In the genomic region with DNA sequence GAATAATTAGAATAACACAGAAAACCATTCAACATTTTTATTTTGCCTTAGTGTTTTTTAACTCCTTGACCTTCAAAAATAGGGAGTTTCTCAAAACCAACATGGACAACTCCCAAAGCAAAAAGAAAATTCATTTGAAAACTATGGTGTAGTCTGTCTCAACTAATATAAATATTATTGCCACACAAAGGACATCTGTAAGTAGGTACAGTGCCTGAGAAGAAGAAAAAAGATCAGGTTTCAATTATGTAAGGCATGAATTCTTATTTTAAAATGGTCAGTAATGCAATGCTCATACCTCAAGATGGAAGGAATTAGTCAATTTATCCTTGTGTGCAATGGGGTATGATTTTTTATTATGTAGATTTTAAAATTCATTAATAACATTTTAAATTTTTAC, we compare ENCODE assay signal across 1 cellular context.
TF ChIP-seq lines count a peak whose summit lies in the region.

No MANE protein-coding gene starts in this region.

TF ChIP-seq in GM23338, 12 proteins besides CTCF, POLR2A, EP300 and RAD21 (continued from another document):
- TF ChIP-seq, protein P1, sequence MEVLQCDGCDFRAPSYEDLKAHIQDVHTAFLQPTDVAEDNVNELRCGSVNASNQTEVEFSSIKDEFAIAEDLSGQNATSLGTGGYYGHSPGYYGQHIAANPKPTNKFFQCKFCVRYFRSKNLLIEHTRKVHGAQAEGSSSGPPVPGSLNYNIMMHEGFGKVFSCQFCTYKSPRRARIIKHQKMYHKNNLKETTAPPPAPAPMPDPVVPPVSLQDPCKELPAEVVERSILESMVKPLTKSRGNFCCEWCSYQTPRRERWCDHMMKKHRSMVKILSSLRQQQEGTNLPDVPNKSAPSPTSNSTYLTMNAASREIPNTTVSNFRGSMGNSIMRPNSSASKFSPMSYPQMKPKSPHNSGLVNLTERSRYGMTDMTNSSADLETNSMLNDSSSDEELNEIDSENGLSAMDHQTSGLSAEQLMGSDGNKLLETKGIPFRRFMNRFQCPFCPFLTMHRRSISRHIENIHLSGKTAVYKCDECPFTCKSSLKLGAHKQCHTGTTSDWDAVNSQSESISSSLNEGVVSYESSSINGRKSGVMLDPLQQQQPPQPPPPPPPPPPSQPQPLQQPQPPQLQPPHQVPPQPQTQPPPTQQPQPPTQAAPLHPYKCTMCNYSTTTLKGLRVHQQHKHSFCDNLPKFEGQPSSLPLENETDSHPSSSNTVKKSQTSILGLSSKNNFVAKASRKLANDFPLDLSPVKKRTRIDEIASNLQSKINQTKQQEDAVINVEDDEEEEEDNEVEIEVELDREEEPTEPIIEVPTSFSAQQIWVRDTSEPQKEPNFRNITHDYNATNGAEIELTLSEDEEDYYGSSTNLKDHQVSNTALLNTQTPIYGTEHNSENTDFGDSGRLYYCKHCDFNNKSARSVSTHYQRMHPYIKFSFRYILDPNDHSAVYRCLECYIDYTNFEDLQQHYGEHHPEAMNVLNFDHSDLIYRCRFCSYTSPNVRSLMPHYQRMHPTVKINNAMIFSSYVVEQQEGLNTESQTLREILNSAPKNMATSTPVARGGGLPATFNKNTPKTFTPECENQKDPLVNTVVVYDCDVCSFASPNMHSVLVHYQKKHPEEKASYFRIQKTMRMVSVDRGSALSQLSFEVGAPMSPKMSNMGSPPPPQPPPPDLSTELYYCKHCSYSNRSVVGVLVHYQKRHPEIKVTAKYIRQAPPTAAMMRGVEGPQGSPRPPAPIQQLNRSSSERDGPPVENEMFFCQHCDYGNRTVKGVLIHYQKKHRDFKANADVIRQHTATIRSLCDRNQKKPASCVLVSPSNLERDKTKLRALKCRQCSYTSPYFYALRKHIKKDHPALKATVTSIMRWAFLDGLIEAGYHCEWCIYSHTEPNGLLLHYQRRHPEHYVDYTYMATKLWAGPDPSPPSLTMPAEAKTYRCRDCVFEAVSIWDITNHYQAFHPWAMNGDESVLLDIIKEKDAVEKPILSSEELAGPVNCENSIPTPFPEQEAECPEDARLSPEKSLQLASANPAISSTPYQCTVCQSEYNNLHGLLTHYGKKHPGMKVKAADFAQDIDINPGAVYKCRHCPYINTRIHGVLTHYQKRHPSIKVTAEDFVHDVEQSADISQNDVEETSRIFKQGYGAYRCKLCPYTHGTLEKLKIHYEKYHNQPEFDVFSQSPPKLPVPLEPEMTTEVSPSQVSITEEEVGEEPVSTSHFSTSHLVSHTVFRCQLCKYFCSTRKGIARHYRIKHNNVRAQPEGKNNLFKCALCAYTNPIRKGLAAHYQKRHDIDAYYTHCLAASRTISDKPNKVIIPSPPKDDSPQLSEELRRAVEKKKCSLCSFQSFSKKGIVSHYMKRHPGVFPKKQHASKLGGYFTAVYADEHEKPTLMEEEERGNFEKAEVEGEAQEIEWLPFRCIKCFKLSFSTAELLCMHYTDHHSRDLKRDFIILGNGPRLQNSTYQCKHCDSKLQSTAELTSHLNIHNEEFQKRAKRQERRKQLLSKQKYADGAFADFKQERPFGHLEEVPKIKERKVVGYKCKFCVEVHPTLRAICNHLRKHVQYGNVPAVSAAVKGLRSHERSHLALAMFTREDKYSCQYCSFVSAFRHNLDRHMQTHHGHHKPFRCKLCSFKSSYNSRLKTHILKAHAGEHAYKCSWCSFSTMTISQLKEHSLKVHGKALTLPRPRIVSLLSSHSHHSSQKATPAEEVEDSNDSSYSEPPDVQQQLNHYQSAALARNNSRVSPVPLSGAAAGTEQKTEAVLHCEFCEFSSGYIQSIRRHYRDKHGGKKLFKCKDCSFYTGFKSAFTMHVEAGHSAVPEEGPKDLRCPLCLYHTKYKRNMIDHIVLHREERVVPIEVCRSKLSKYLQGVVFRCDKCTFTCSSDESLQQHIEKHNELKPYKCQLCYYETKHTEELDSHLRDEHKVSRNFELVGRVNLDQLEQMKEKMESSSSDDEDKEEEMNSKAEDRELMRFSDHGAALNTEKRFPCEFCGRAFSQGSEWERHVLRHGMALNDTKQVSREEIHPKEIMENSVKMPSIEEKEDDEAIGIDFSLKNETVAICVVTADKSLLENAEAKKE (CRISPR knock-in tag; IDR thresholded peaks at IDR 0.05) = no peak
- TF ChIP-seq ZNF114 (CRISPR knock-in tag; IDR thresholded peaks at IDR 0.05) (no peak), JUNB (IDR thresholded peaks at IDR 0.05; ENCODE audit: unreplicated experiment) (no peak), EZH2phosphoT487 (IDR thresholded peaks at IDR 0.05; ENCODE audit: unreplicated experiment) (no peak)
TF ChIP-seq in GM23338: peak in this region for 0.
